In genomic region chr1:58881471-58881994, GRCh38 we compare ENCODE assay signal across 9 cellular contexts.
DNase-seq lines count a peak whose midpoint lies in the region; ATAC-seq and TF ChIP-seq lines count a peak whose summit lies in the region.
"Had no signal": no experiment of that assay in that cellular context is flagged by ENCODE, and none has a peak within 500 bp of the region (broad histone marks: within the 10 kb centered on the region; RNA-seq: fewer than 3 reads in every experiment).

No MANE protein-coding gene starts in this region.

- peak; percentile 79 for DNase-seq in Calu3
- DNase-seq in MV-4-11 (lab: John Stamatoyannopoulos, UW), result peak; percentile 27
- DNase-seq in T-cell, result no peak
- no peak for DNase-seq in CD8-positive, alpha-beta T cell
- no peak for DNase-seq in Ammon's horn (ENCODE audit: low spot score)
- DNase-seq: NCI-H526 had no signal

- H3K36me3 ChIP-seq in neutrophil, result no peaks in the 10 kb centered on the region
- no peaks in the 10 kb centered on the region for H3K36me3 ChIP-seq in CD8-positive, alpha-beta T cell (ENCODE audit: insufficient read depth, low read length)

- H3K4me1 Mint-ChIP-seq in Calu3 (ENCODE audit: low read depth, unreplicated experiment) (peaks cover 60% of the 10 kb centered on the region), T-cell (peaks cover 26 to 35% (median 27%) of the 10 kb centered on the region in 3 donors)
- H3K4me1 Mint-ChIP-seq in CD8-positive, alpha-beta T cell (ENCODE audit: low read depth), result peaks cover 32% of the 10 kb centered on the region

- H3K27ac Mint-ChIP-seq in Calu3 (ENCODE audit: unreplicated experiment), result peak overlapping the region; percentile 94
- H3K27ac Mint-ChIP-seq in T-cell, result no peak overlapping the region
- H3K27ac Mint-ChIP-seq in CD8-positive, alpha-beta T cell, result no peak overlapping the region

- POLR2A ChIA-PET in T-cell (lab: Charles Lee), result no interaction called here
- POLR2A ChIA-PET in CD8-positive, alpha-beta T cell (lab: Charles Lee), result interaction anchor here (1.0 to 1.4 kb wide), 2 partner anchors 40 to 60 kb away, joined by 3 to 5 read pairs; no protein-coding TSS in a partner anchor

- intact Hi-C loops in Calu3 (cut with micrococcal nuclease; ENCODE audit: unreplicated experiment), result loop anchor here (5.0 kb wide), 1 partner anchor 816 kb away; no protein-coding TSS in a partner anchor
- intact Hi-C loops in CD8-positive, alpha-beta T cell (cut with DNase I, micrococcal nuclease), result no loop called here

- H3K9me3 Mint-ChIP-seq in Calu3 (ENCODE audit: low read depth, unreplicated experiment) (no peaks in the 10 kb centered on the region), T-cell (no peaks in the 10 kb centered on the region)
- H3K9me3 Mint-ChIP-seq in CD8-positive, alpha-beta T cell, result no peaks in the 10 kb centered on the region

- H3K9me3 ChIP-seq in neutrophil, result no peaks in the 10 kb centered on the region
- no peaks in the 10 kb centered on the region for H3K9me3 ChIP-seq in CD8-positive, alpha-beta T cell (ENCODE audit: low read length)

- H3K27me3 Mint-ChIP-seq in Calu3 (ENCODE audit: unreplicated experiment), result no peaks in the 10 kb centered on the region
- H3K27me3 Mint-ChIP-seq in T-cell, result no peaks in the 10 kb centered on the region
- no peaks in the 10 kb centered on the region for H3K27me3 Mint-ChIP-seq in CD8-positive, alpha-beta T cell (ENCODE audit: low read depth)

- no TSS peak for BruUV-seq in Calu3 (replicated peaks; lab: Mats Ljungman, UMichigan)

- H3K27ac ChIP-seq in neutrophil, result peak overlapping the region; percentile 94
- H3K27ac ChIP-seq in CD8-positive, alpha-beta T cell (ENCODE audit: low read depth, low read length), result no peak overlapping the region

- peaks cover 51 to 52% of the 10 kb centered on the region in 2 experiments for H3K4me1 ChIP-seq in neutrophil (ENCODE audit: control insufficient read depth in 1 of 2, insufficient read depth in 1 of 2, low read depth in 1 of 2, low read length in 1 of 2)
- peaks cover 22% of the 10 kb centered on the region for H3K4me1 ChIP-seq in CD8-positive, alpha-beta T cell (ENCODE audit: insufficient read depth, low read length)

- no peak overlapping the region for H3K4me3 Mint-ChIP-seq in Calu3 (ENCODE audit: low read depth, unreplicated experiment)
- H3K4me3 Mint-ChIP-seq in T-cell, result no peak overlapping the region
- no peak overlapping the region for H3K4me3 Mint-ChIP-seq in CD8-positive, alpha-beta T cell

- peaks cover 27% of the 10 kb centered on the region for H3K36me3 Mint-ChIP-seq in Calu3 (ENCODE audit: insufficient read depth, unreplicated experiment)
- no peaks in the 10 kb centered on the region for H3K36me3 Mint-ChIP-seq in T-cell
- no peaks in the 10 kb centered on the region for H3K36me3 Mint-ChIP-seq in CD8-positive, alpha-beta T cell

- CTCF ChIA-PET in Calu3 (lab: Charles Lee) (interaction anchor here (1.7 kb wide), 1 partner anchor 15 kb away, joined by 3 read pairs; no protein-coding TSS in a partner anchor), T-cell (lab: Charles Lee) (no interaction called here)
- CTCF ChIA-PET in CD8-positive, alpha-beta T cell (lab: Charles Lee), result interaction anchor here (1.7 kb wide), 1 partner anchor 30 kb away, joined by 3 read pairs; no protein-coding TSS in a partner anchor

- TF ChIP-seq CTCF in Calu3 (IDR thresholded peaks at IDR 0.05; ENCODE audit: unreplicated experiment), result no peak
- TF ChIP-seq CTCF in neutrophil (IDR thresholded peaks at IDR 0.05), result no peak
- TF ChIP-seq CTCF in CD8-positive, alpha-beta T cell (IDR thresholded peaks at IDR 0.05), result no peak

- H3K27me3 ChIP-seq in neutrophil, result no peaks in the 10 kb centered on the region
- H3K27me3 ChIP-seq in CD8-positive, alpha-beta T cell (ENCODE audit: insufficient read depth, low read length), result no peaks in the 10 kb centered on the region

- ATAC-seq in esophagus mucosa (peak; percentile 89), T-cell (replicated peaks in 1 of 4) (no peak), HG02642 (IDR thresholded peaks at IDR 0.05; ENCODE audit: poor library complexity, unreplicated experiment) (no peak)
- no peak for ATAC-seq in CD8-positive, alpha-beta T cell

- H3K4me3 ChIP-seq in neutrophil (ENCODE audit: low read depth in 1 of 2, low read length in 1 of 2), result no peak overlapping the region
- H3K4me3 ChIP-seq in CD8-positive, alpha-beta T cell (ENCODE audit: low read depth, low read length), result no peak overlapping the region

Comparison
In these comparisons a context has a peak if more than half of its experiments do, and no peak if none do; other contexts are left out.
1. DNase-seq: peak in Calu3 (single experiment) and MV-4-11 (single experiment); none in T-cell (0 of 34), CD8-positive, alpha-beta T cell (0 of 7) and Ammon's horn (single experiment).
2. CTCF ChIA-PET loops: an anchor here in Calu3 (1.7 kb wide) and CD8-positive, alpha-beta T cell (1.7 kb wide); none called in T-cell.